9 cellular contexts compared by ENCODE assay signal in the genomic region with DNA sequence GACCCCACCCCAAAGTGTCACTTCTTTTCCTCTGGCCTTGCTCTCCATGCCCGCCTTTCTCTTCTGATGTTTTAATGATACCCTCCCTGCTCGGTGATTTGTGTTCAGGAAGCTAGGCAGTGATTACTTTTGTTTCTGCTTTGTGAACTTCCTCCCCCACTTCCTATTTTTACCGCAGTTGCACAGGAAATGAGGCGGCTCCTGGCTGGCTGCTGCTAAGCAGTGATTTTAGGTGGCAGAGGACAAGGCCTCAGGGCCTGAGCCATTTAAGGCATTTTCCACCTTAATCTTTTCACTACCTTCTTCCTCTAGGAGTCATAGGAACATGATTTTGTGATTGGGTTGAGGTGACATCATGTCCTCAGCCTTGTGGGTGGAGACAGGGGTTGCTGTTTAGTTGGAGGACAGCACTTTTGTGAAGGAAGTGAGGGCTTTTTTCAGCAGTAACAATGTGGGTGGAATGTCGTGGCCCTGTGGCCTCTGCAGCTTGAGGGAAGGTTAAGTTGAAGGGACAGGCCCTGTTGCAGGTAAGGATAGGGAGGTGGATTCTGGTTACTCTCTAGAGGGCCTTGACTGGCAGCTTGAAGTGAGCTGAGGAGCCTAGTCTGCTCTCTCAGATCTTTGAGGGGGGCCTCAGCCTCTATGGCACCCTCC. TPM values are rescaled to one million over a fixed set of nuclear protein-coding genes. Genes with fewer than 3 reads are reported as not detected.
DNase-seq lines count a peak whose midpoint lies in the region; ATAC-seq and TF ChIP-seq lines count a peak whose summit lies in the region.
"Had no signal": no experiment of that assay in that cellular context is flagged by ENCODE, and none has a peak within 500 bp of the region (broad histone marks: within the 10 kb centered on the region; RNA-seq: fewer than 3 reads in every experiment).

No MANE protein-coding gene starts in this region.

- H3K27me3 Mint-ChIP-seq in activated CD8-positive, alpha-beta T cell treated with anti-CD3 and anti-CD28 coated beads, Interleukin-2, amount 10 ng/mL, durations not matched to agents 7 days and 5 days (ENCODE audit: low read depth): no peaks in the 10 kb centered on the region
- H3K27me3 Mint-ChIP-seq in endodermal cell (ENCODE audit: insufficient read depth): no peaks in the 10 kb centered on the region
- H3K27me3 Mint-ChIP-seq in stimulated activated memory B cell treated with anti-CD40 and anti-IgM and Interleukin-4, amounts not matched to agents 10 μg/mL and 1 μg/mL and 100 μg/mL, for 72 hours: no peaks in the 10 kb centered on the region

- H3K9me3 ChIP-seq in endodermal cell (ENCODE audit: control insufficient read depth, low read length) (no peaks in the 10 kb centered on the region), muscle layer of colon (ENCODE audit: low read length) (no peaks in the 10 kb centered on the region)
- H3K9me3 ChIP-seq: HAP-1 had no signal

- H3K4me3 ChIP-seq in NB4 (ENCODE audit: low read depth, low read length): no peak overlapping the region
- H3K4me3 ChIP-seq in endodermal cell (ENCODE audit: low read length): no peak overlapping the region
- H3K4me3 ChIP-seq in muscle layer of colon (ENCODE audit: low read depth in 1 of 2, low read length in 2 of 2): no peak overlapping the region
- H3K4me3 ChIP-seq: HAP-1 had no signal

- no peak for TF ChIP-seq POLR2A in NB4 (IDR thresholded peaks at IDR 0.05; ENCODE audit: extremely low read depth, insufficient read length)

- no peaks in the 10 kb centered on the region for H3K27me3 ChIP-seq in endodermal cell (ENCODE audit: control insufficient read depth, insufficient read depth, low read length, poor library complexity, severe bottlenecking)
- no peaks in the 10 kb centered on the region for H3K27me3 ChIP-seq in muscle layer of colon (ENCODE audit: control insufficient read depth in 1 of 2, insufficient read depth in 2 of 2, low read length in 2 of 2)

- CTCF ChIA-PET in activated CD8-positive, alpha-beta T cell treated with anti-CD3 and anti-CD28 coated beads, Interleukin-2, amount 10 ng/mL, durations not matched to agents 7 days and 5 days (lab: Charles Lee): interaction anchor here (1.3 to 1.5 kb wide), 2 partner anchors 46 to 72 kb away, joined by 3 read pairs; no protein-coding TSS in a partner anchor

- H3K27ac ChIP-seq in C4-2B (peak overlapping the region; percentile 2; the same call in 1 of the 2 replicates), endodermal cell (ENCODE audit: low read depth, low read length) (no peak overlapping the region), muscle layer of colon (ENCODE audit: low read depth, low read length) (peak overlapping the region; percentile 8)

- H3K4me3 Mint-ChIP-seq in activated CD8-positive, alpha-beta T cell treated with anti-CD3 and anti-CD28 coated beads, Interleukin-2, amount 10 ng/mL, durations not matched to agents 7 days and 5 days: peak overlapping the region; percentile 12
- no peak overlapping the region for H3K4me3 Mint-ChIP-seq in endodermal cell
- H3K4me3 Mint-ChIP-seq in stimulated activated memory B cell treated with anti-CD40 and anti-IgM and Interleukin-4, amounts not matched to agents 10 μg/mL and 1 μg/mL and 100 μg/mL, for 72 hours: peak overlapping the region; percentile 53

- peak overlapping the region; percentile 68 for H3K27ac Mint-ChIP-seq in activated CD8-positive, alpha-beta T cell treated with anti-CD3 and anti-CD28 coated beads, Interleukin-2, amount 10 ng/mL, durations not matched to agents 7 days and 5 days
- peak overlapping the region; percentile 78 for H3K27ac Mint-ChIP-seq in endodermal cell
- peak overlapping the region; percentile 92 for H3K27ac Mint-ChIP-seq in stimulated activated memory B cell treated with anti-CD40 and anti-IgM and Interleukin-4, amounts not matched to agents 10 μg/mL and 1 μg/mL and 100 μg/mL, for 72 hours

- DNase-seq in NB4 (ENCODE audit: low read depth) (peak; percentile 47), endodermal cell (peak; percentile 73), DMS153 (lab: John Stamatoyannopoulos, UW) (no peak)
- peak; percentile 74 for DNase-seq in activated CD8-positive, alpha-beta T cell treated with anti-CD3 and anti-CD28 coated beads, Interleukin-2, amount 10 ng/mL, durations not matched to agents 7 days and 5 days

- peaks cover 30% of the 10 kb centered on the region for H3K4me1 Mint-ChIP-seq in activated CD8-positive, alpha-beta T cell treated with anti-CD3 and anti-CD28 coated beads, Interleukin-2, amount 10 ng/mL, durations not matched to agents 7 days and 5 days (ENCODE audit: low read depth)
- H3K4me1 Mint-ChIP-seq in endodermal cell: peaks cover 26% of the 10 kb centered on the region
- H3K4me1 Mint-ChIP-seq in stimulated activated memory B cell treated with anti-CD40 and anti-IgM and Interleukin-4, amounts not matched to agents 10 μg/mL and 1 μg/mL and 100 μg/mL, for 72 hours: peaks cover 74% of the 10 kb centered on the region

- POLR2A ChIA-PET in activated CD8-positive, alpha-beta T cell treated with anti-CD3 and anti-CD28 coated beads, Interleukin-2, amount 10 ng/mL, durations not matched to agents 7 days and 5 days (lab: Charles Lee): interaction anchor here (1.0 to 1.1 kb wide), 2 partner anchors 98 to 158 kb away, joined by 3 to 4 read pairs; partner anchors contain the start of gene UBA2

- 80 to 83% methylated on average over 3 to 5 of the region's 5 CpGs for WGBS in endodermal cell (ENCODE audit: insufficient coverage in 1 of 2, insufficient read length in 1 of 2), 2 experiments

- ATAC-seq in GM21528 (IDR thresholded peaks at IDR 0.05; ENCODE audit: low FRiP score, unreplicated experiment): peak; percentile 58
- ATAC-seq in activated CD8-positive, alpha-beta T cell treated with anti-CD3 and anti-CD28 coated beads, Interleukin-2, amount 10 ng/mL, durations not matched to agents 7 days and 5 days: peak; percentile 87
- peak; percentile 92 for ATAC-seq in stimulated activated memory B cell treated with anti-CD40 and anti-IgM and Interleukin-4, amounts not matched to agents 10 μg/mL and 1 μg/mL and 100 μg/mL, for 72 hours

- H3K36me3 Mint-ChIP-seq in activated CD8-positive, alpha-beta T cell treated with anti-CD3 and anti-CD28 coated beads, Interleukin-2, amount 10 ng/mL, durations not matched to agents 7 days and 5 days (ENCODE audit: low read depth): peaks cover 3% of the 10 kb centered on the region
- peaks cover 3% of the 10 kb centered on the region for H3K36me3 Mint-ChIP-seq in endodermal cell (ENCODE audit: low read depth)
- no peaks in the 10 kb centered on the region for H3K36me3 Mint-ChIP-seq in stimulated activated memory B cell treated with anti-CD40 and anti-IgM and Interleukin-4, amounts not matched to agents 10 μg/mL and 1 μg/mL and 100 μg/mL, for 72 hours

- H3K9ac ChIP-seq in endodermal cell (ENCODE audit: extremely low read depth, low read length, poor library complexity, severe bottlenecking) (peak overlapping the region; percentile 11), muscle layer of colon (ENCODE audit: low read length) (no peak overlapping the region)

- H3K36me3 ChIP-seq in endodermal cell (ENCODE audit: control insufficient read depth, insufficient read depth, low read length) (peaks cover under 1% of the 10 kb centered on the region), muscle layer of colon (ENCODE audit: insufficient read depth, low read length) (no peaks in the 10 kb centered on the region)
- H3K36me3 ChIP-seq: HAP-1 had no signal

- TF ChIP-seq CTCF in C4-2B (conservative IDR thresholded peaks at IDR 0.05): no peak
- no peak for TF ChIP-seq CTCF in NB4 (IDR thresholded peaks at IDR 0.05; ENCODE audit: low read depth, low read length)
- no peak for TF ChIP-seq CTCF in endodermal cell (conservative IDR thresholded peaks at IDR 0.05)

- H3K4me1 ChIP-seq in endodermal cell (ENCODE audit: control insufficient read depth, insufficient read depth, low read length) (peaks cover 10% of the 10 kb centered on the region), muscle layer of colon (ENCODE audit: insufficient read depth, low read length) (peaks cover 15% of the 10 kb centered on the region)

- H3K9me3 Mint-ChIP-seq in activated CD8-positive, alpha-beta T cell treated with anti-CD3 and anti-CD28 coated beads, Interleukin-2, amount 10 ng/mL, durations not matched to agents 7 days and 5 days (ENCODE audit: insufficient read depth): no peaks in the 10 kb centered on the region
- H3K9me3 Mint-ChIP-seq in endodermal cell: no peaks in the 10 kb centered on the region
- no peaks in the 10 kb centered on the region for H3K9me3 Mint-ChIP-seq in stimulated activated memory B cell treated with anti-CD40 and anti-IgM and Interleukin-4, amounts not matched to agents 10 μg/mL and 1 μg/mL and 100 μg/mL, for 72 hours

RNA-seq across cellular contexts. Expression of gene GARRE1, which starts 15.7 kb away (rescaled TPM):
- 1 to 10 TPM; 6.3 to 8.3 TPM for total RNA-seq in activated CD8-positive, alpha-beta T cell treated with anti-CD3 and anti-CD28 coated beads, Interleukin-2, amount 10 ng/mL, durations not matched to agents 7 days and 5 days
- total RNA-seq in endodermal cell: 10 to 100 TPM; 21.9 to 27.9 TPM
- polyA plus RNA-seq in endodermal cell (2013, experiment 1 of 2): 18.7 TPM
- polyA plus RNA-seq in endodermal cell (2013, experiment 2 of 2): 18.8 TPM
